9 cellular contexts compared by ENCODE assay signal in the genomic region with DNA sequence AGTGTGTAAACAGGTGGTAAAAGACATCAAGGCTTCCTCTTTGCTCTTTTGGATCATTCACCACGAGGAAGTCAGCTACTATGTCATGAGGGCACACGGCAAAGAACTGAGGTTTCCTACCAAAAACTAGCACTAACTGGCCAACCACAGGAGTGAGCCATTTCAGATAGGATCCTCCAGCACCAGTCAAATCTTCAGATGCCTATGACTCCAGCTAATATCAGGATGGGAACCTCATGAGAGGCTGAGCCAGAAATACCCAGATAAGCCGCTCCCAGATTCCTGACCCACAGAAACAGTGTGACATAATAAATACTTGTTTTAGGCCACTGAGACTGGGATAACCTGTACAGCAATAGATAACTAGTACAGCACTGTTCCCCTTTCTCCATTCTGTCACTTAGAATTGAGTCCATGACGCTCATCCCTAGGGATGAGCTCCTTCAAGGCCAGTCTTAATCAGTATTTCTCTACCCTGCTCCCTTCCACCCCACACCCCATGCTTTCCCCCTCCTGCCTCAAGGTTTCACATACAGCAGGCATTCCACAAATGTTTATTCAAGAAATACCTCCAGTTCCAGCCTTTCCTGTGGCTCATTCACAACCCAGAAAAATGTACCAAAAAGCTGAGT.
DNase-seq lines count a peak whose midpoint lies in the region; ATAC-seq and TF ChIP-seq lines count a peak whose summit lies in the region.
"Had no signal": no experiment of that assay in that cellular context is flagged by ENCODE, and none has a peak within 500 bp of the region (broad histone marks: within the 10 kb centered on the region; RNA-seq: fewer than 3 reads in every experiment).

No MANE protein-coding gene starts in this region.

- TF ChIP-seq CTCF in astrocyte of the spinal cord (IDR thresholded peaks at IDR 0.05; ENCODE audit: low read depth, low read length) (no peak), upper lobe of left lung (IDR thresholded peaks at IDR 0.05) (no peak)

- H3K4me3 ChIP-seq in astrocyte of the spinal cord (ENCODE audit: low read depth, low read length) (no peak overlapping the region), upper lobe of left lung (no peak overlapping the region)
- H3K4me3 ChIP-seq: GM12878 had no signal

- peak; percentile 41 for DNase-seq in HS-5 (ENCODE audit: low read depth)
- DNase-seq in astrocyte of the spinal cord (ENCODE audit: low read depth, low spot score), result peak; percentile 78
- DNase-seq in iPS-NIHi11 (ENCODE audit: low spot score), result peak; percentile 33
- no peak for DNase-seq in upper lobe of left lung
- no peak for DNase-seq in SKM-1 treated with dmso at 0.1 percent for 144 hours (lab: John Stamatoyannopoulos, UW; ENCODE audit: unreplicated experiment)
- no peak for DNase-seq in germinal center (ENCODE audit: low spot score)

- in situ Hi-C loops in astrocyte of the spinal cord (cut with HindIII; ENCODE audit: low sequenced_read_pairs), result no loop called here

- no peaks in the 10 kb centered on the region for H3K9me3 ChIP-seq in upper lobe of left lung

- 47 to 62% methylated on average over 4 of the region's 4 CpGs for WGBS in upper lobe of left lung, 2 donors

- no peaks in the 10 kb centered on the region for H3K36me3 ChIP-seq in upper lobe of left lung

- H3K4me1 ChIP-seq in upper lobe of left lung, result peaks cover 0 to 8% (median 7%) of the 10 kb centered on the region in 4 donors

- no peak for TF ChIP-seq EP300 in upper lobe of left lung (IDR thresholded peaks at IDR 0.05)

- no peaks in the 10 kb centered on the region for H3K27me3 ChIP-seq in upper lobe of left lung

- peak overlapping the region in 3 of 4 donors; percentile 14 to 20 (median 15) for H3K27ac ChIP-seq in upper lobe of left lung
- H3K27ac ChIP-seq: epithelial cell of prostate had no signal

- no peak for TF ChIP-seq POLR2A in upper lobe of left lung (IDR thresholded peaks at IDR 0.05)

- peak in 1 of 2 donors; percentile 57 for ATAC-seq in upper lobe of left lung (ENCODE audit: low FRiP score in 2 of 2)
- ATAC-seq in HG03469 (IDR thresholded peaks at IDR 0.05; ENCODE audit: unreplicated experiment), result no peak
- ATAC-seq: GM12878 had no signal

Comparison
In these comparisons a context has a peak if more than half of its experiments do, and no peak if none do; other contexts are left out.
1. DNase-seq: peak in HS-5 (single experiment), astrocyte of the spinal cord (single experiment) and iPS-NIHi11 (single experiment); none in upper lobe of left lung (0 of 2), SKM-1 treated with dmso at 0.1 percent for 144 hours (single experiment) and germinal center (single experiment).